In genomic region chr7:1911571-1911970, GRCh38 we compare ENCODE assay signal across 25 cellular contexts.
"Had no signal": no experiment of that assay in that cellular context is flagged by ENCODE, and none has a peak within 500 bp of the region (broad histone marks: within the 10 kb centered on the region; RNA-seq: fewer than 3 reads in every experiment).

No MANE protein-coding gene starts in this region.

- H3K27me3 Mint-ChIP-seq: activated CD4-positive, alpha-beta memory T cell treated with anti-CD3 and anti-CD28 coated beads, Interleukin-2, amount 10 ng/mL, durations not matched to agents 7 days and 5 days; activated CD4-positive, alpha-beta T cell treated with anti-CD3 and anti-CD28 coated beads for 36 hours; activated naive CD4-positive, alpha-beta T cell treated with anti-CD3 and anti-CD28 coated beads, Interleukin-2, amount 50 U/mL, for 24 hours had no signal

- H3K9me3 Mint-ChIP-seq: activated CD4-positive, alpha-beta memory T cell treated with anti-CD3 and anti-CD28 coated beads, Interleukin-2, amount 10 ng/mL, durations not matched to agents 7 days and 5 days; activated naive CD4-positive, alpha-beta T cell treated with anti-CD3 and anti-CD28 coated beads, Interleukin-2, amount 50 U/mL, for 24 hours had no signal

- H3K27ac Mint-ChIP-seq: activated CD4-positive, alpha-beta memory T cell treated with anti-CD3 and anti-CD28 coated beads, Interleukin-2, amount 10 ng/mL, durations not matched to agents 7 days and 5 days; activated CD4-positive, alpha-beta T cell treated with anti-CD3 and anti-CD28 coated beads for 36 hours; activated naive CD4-positive, alpha-beta T cell treated with anti-CD3 and anti-CD28 coated beads, Interleukin-2, amount 50 U/mL, for 24 hours had no signal

- H3K4me3 ChIP-seq: K562 had no signal

- ATAC-seq: activated CD4-positive, alpha-beta T cell treated with anti-CD3 and anti-CD28 coated beads for 36 hours; K562; PC-3 had no signal

- H3K36me3 Mint-ChIP-seq: activated naive CD4-positive, alpha-beta T cell treated with anti-CD3 and anti-CD28 coated beads, Interleukin-2, amount 50 U/mL, for 24 hours had no signal

- DNase-seq: activated CD4-positive, alpha-beta memory T cell treated with anti-CD3 and anti-CD28 coated beads, Interleukin-2, amount 10 ng/mL, durations not matched to agents 7 days and 5 days; activated CD4-positive, alpha-beta T cell treated with anti-CD3 and anti-CD28 coated beads for 36 hours; activated CD4-positive, alpha-beta T cell treated with anti-CD3 and anti-CD28 coated beads, Interleukin-2, amount 50 U/mL, for 1 hour; activated CD4-positive, CD25-positive, alpha-beta regulatory T cell; activated effector memory CD4-positive, alpha-beta T cell treated with Interleukin-2 at 50 U/mL for 16 hours; activated naive CD4-positive, alpha-beta T cell; activated T-cell treated with anti-CD3 and anti-CD28 coated beads for 4 hours; aorta; central memory CD4-positive, alpha-beta T cell; Karpas-422; NCI-H1105 treated with DMSO at 0.1 percent for 48 hours; NCI-H1436 treated with DMSO at 0.1 percent for 48 hours; NCI-H187; NCI-H2081; NCI-H446; NCI-H524; PC-3; SIG-M5; T-helper 2 cell; T1000 had no signal

- H3K4me3 Mint-ChIP-seq: activated CD4-positive, alpha-beta memory T cell treated with anti-CD3 and anti-CD28 coated beads, Interleukin-2, amount 10 ng/mL, durations not matched to agents 7 days and 5 days; activated CD4-positive, alpha-beta T cell treated with anti-CD3 and anti-CD28 coated beads for 36 hours; activated naive CD4-positive, alpha-beta T cell treated with anti-CD3 and anti-CD28 coated beads, Interleukin-2, amount 50 U/mL, for 24 hours had no signal

- FAIRE-seq: bronchial epithelial cell, K562, RCC 7860, TTC549 had no signal
